Comparison of ENCODE assay signal across 11 cellular contexts in the genomic region with DNA sequence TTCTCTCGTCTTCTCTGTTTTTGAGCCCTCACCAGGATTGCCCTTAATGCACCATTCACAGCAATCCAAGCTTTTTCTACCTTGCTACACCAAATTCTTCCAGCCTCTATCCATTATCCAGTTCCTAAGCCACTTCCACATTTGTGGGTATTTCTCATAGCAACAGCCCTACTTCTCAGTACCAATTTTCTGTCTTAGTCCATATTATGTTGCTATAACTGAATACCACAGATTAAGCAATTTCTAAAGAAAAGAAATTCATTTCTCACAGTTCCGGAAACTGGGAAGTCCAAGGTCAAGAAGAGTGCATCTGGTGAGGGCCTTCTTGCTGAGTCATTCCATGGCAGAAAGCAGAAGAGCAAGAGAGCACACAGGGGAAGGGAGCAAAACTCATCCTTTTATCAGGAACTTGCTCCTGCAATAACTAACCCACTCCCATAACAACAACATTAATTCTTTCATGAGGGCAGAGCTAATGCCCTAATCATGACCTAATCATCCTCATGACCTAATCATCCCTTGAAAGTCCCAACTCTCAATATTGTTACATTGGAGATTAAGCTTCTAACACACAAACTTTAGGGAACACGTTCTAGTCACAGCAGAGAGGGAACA. TPM values are rescaled to one million over a fixed set of nuclear protein-coding genes. Genes with fewer than 3 reads are reported as not detected.
DNase-seq lines count a peak whose midpoint lies in the region; ATAC-seq, FAIRE-seq and TF ChIP-seq lines count a peak whose summit lies in the region.
"Had no signal": no experiment of that assay in that cellular context is flagged by ENCODE, and none has a peak within 500 bp of the region (broad histone marks: within the 10 kb centered on the region; RNA-seq: fewer than 3 reads in every experiment).

No MANE protein-coding gene starts in this region.

- no peak overlapping the region for H3K27ac ChIP-seq in OCI-LY3 (ENCODE audit: low read length)

- peak; percentile 59 to 68 for ATAC-seq in natural killer cell treated with Interleukin-12 subunit alpha and Interleukin-12 subunit beta and Interleukin-15 and Interleukin-18, amount 100 ng/mL, for 72 hours
- ATAC-seq in HG02642 (IDR thresholded peaks at IDR 0.05; ENCODE audit: poor library complexity, unreplicated experiment) = no peak

- no peaks in the 10 kb centered on the region for H3K79me2 ChIP-seq in OCI-LY3 (ENCODE audit: low read length)

- no peaks in the 10 kb centered on the region for H3K36me3 ChIP-seq in OCI-LY3 (replicated peaks; ENCODE audit: low read depth, low read length)

- no peaks in the 10 kb centered on the region for H3K9me3 ChIP-seq in OCI-LY3 (ENCODE audit: insufficient read depth, low read length)

- no peak overlapping the region for H2AFZ ChIP-seq in OCI-LY3 (ENCODE audit: low read depth, low read length)

- peaks cover 0 to 4% of the 10 kb centered on the region in 2 donors for H3K4me1 Mint-ChIP-seq in natural killer cell treated with Interleukin-12 subunit alpha and Interleukin-12 subunit beta and Interleukin-15 and Interleukin-18, amount 100 ng/mL, for 72 hours (ENCODE audit: low read depth in 2 of 2)
- H3K4me1 Mint-ChIP-seq: activated B cell treated with CpG ODN at 0.5 μM for 24 hours, brain had no signal

- H3K9ac ChIP-seq in OCI-LY3 (ENCODE audit: low read length) = no peak overlapping the region

- FAIRE-seq in HTR-8/SVneo (lab: Jason Lieb, UNC) = no peak

- no peak overlapping the region for H3K4me3 ChIP-seq in OCI-LY3 (ENCODE audit: low read length)
- no peak overlapping the region for H3K4me3 ChIP-seq in epithelial cell of esophagus (ENCODE audit: low read length)

- peak overlapping the region; percentile 41 for H3K4me3 Mint-ChIP-seq in natural killer cell treated with Interleukin-12 subunit alpha and Interleukin-12 subunit beta and Interleukin-15 and Interleukin-18, amount 100 ng/mL, for 72 hours
- H3K4me3 Mint-ChIP-seq: activated B cell treated with CpG ODN at 0.5 μM for 24 hours, brain had no signal

- no peaks in the 10 kb centered on the region for H3K9me3 Mint-ChIP-seq in natural killer cell treated with Interleukin-12 subunit alpha and Interleukin-12 subunit beta and Interleukin-15 and Interleukin-18, amount 100 ng/mL, for 72 hours
- H3K9me3 Mint-ChIP-seq: activated B cell treated with CpG ODN at 0.5 μM for 24 hours had no signal

- DNase-seq in EH (ENCODE audit: low read depth) (peak; percentile 93), epithelial cell of esophagus (ENCODE audit: low read depth) (peak; percentile 30), amniotic stem cell (lab: John Stamatoyannopoulos, UW) (no peak), HTR-8/SVneo (ENCODE audit: insufficient read length, low spot score) (no peak)
- no peak for DNase-seq in natural killer cell treated with Interleukin-12 subunit alpha and Interleukin-12 subunit beta and Interleukin-15 and Interleukin-18, amount 100 ng/mL, for 72 hours (ENCODE audit: low spot score)
- DNase-seq in activated CD4-positive, alpha-beta T cell treated with anti-CD3 and anti-CD28 coated beads, Interleukin-2, amount 50 U/mL, for 48 hours = no peak
- DNase-seq: activated B cell treated with CpG ODN at 0.5 μM for 24 hours, DND-41 had no signal

- peak overlapping the region; percentile 4; the same call in 1 of the 2 replicates for H3K4me2 ChIP-seq in OCI-LY3 (ENCODE audit: low read length)

- H3K4me1 ChIP-seq in OCI-LY3 (ENCODE audit: low read length) = peaks cover 19% of the 10 kb centered on the region

- H3K36me3 Mint-ChIP-seq in natural killer cell treated with Interleukin-12 subunit alpha and Interleukin-12 subunit beta and Interleukin-15 and Interleukin-18, amount 100 ng/mL, for 72 hours = peaks cover 4% of the 10 kb centered on the region
- H3K36me3 Mint-ChIP-seq: brain had no signal

- H3K27me3 Mint-ChIP-seq in natural killer cell treated with Interleukin-12 subunit alpha and Interleukin-12 subunit beta and Interleukin-15 and Interleukin-18, amount 100 ng/mL, for 72 hours = no peaks in the 10 kb centered on the region
- H3K27me3 Mint-ChIP-seq: activated B cell treated with CpG ODN at 0.5 μM for 24 hours had no signal

- peak overlapping the region; percentile 5 to 9 for H3K27ac Mint-ChIP-seq in natural killer cell treated with Interleukin-12 subunit alpha and Interleukin-12 subunit beta and Interleukin-15 and Interleukin-18, amount 100 ng/mL, for 72 hours
- H3K27ac Mint-ChIP-seq: activated B cell treated with CpG ODN at 0.5 μM for 24 hours had no signal

- H4K20me1 ChIP-seq in OCI-LY3 (ENCODE audit: insufficient read depth, low read length) = no peaks in the 10 kb centered on the region

- no peaks in the 10 kb centered on the region for H3K27me3 ChIP-seq in OCI-LY3 (ENCODE audit: low read depth, low read length)

- no peak for TF ChIP-seq CTCF in OCI-LY3 (IDR thresholded peaks at IDR 0.05; ENCODE audit: low read depth, low read length)
- TF ChIP-seq CTCF in epithelial cell of esophagus (IDR thresholded peaks at IDR 0.05; ENCODE audit: insufficient read depth, low read depth, low read length, missing control alignments) = no peak

RNA-seq across cellular contexts. Expression of a gene that starts 9.7 kb away (rescaled TPM):
- 10 to 100 TPM; 33.3 to 45.3 TPM for total RNA-seq in natural killer cell treated with Interleukin-12 subunit alpha and Interleukin-12 subunit beta and Interleukin-15 and Interleukin-18, amount 100 ng/mL, for 72 hours

Comparison
In these comparisons a context has a peak if more than half of its experiments do, and no peak if none do; other contexts are left out.
1. DNase-seq: peak in EH (single experiment) and epithelial cell of esophagus (single experiment); none in natural killer cell treated with Interleukin-12 subunit alpha and Interleukin-12 subunit beta and Interleukin-15 and Interleukin-18, amount 100 ng/mL, for 72 hours (single experiment), amniotic stem cell (single experiment), activated CD4-positive, alpha-beta T cell treated with anti-CD3 and anti-CD28 coated beads, Interleukin-2, amount 50 U/mL, for 48 hours (0 of 2) and HTR-8/SVneo (single experiment).